7 cellular contexts compared by ENCODE assay signal in genomic region chr1:37479255-37480124, GRCh38. TPM values are rescaled to one million over a fixed set of nuclear protein-coding genes. Genes with fewer than 3 reads are reported as not detected.
DNase-seq lines count a peak whose midpoint lies in the region; ATAC-seq, FAIRE-seq and TF ChIP-seq lines count a peak whose summit lies in the region.

No MANE protein-coding gene starts in this region.

- H3K4me1 ChIP-seq in kidney (ENCODE audit: control insufficient read depth in 1 of 2, insufficient read depth in 1 of 2, low read depth in 1 of 2, low read length in 2 of 2) = peaks cover 28 to 53% of the 10 kb centered on the region in 2 donors

- DNase-seq in HUDEP-2 (lab: John Stamatoyannopoulos, UW; ENCODE audit: unreplicated experiment in 76 of 76) = peak in 71 of 76 experiments; percentile 7 to 86 (median 62)
- DNase-seq in T-helper 17 cell = peak; percentile 63 to 86 (median 72)
- peak; percentile 98 for DNase-seq in kidney
- peak; percentile 94 for DNase-seq in stimulated activated CD4-positive, alpha-beta T cell treated with anti-CD3 and anti-CD28 coated beads, Interleukin-1b, Interleukin-23, amount 100 ng/mL, for 48 hours
- no peak for DNase-seq in NCI-H1048 (lab: John Stamatoyannopoulos, UW)

- no peaks in the 10 kb centered on the region for H3K27me3 Mint-ChIP-seq in T-helper 17 cell

- intact Hi-C loops in kidney (cut with DNase I) = no loop called here

- H3K27ac Mint-ChIP-seq in T-helper 17 cell = peak overlapping the region; percentile 99

- TF ChIP-seq CTCF in kidney (IDR thresholded peaks at IDR 0.05; ENCODE audit: borderline replicate concordance, extremely low read depth, insufficient read depth) = no peak

- no peak for FAIRE-seq in kidney (lab: Jason Lieb, UNC)

- peaks cover 38% of the 10 kb centered on the region for H3K4me1 Mint-ChIP-seq in T-helper 17 cell

- peaks cover 30 to 56% of the 10 kb centered on the region in 2 donors for H3K36me3 ChIP-seq in kidney (ENCODE audit: control insufficient read depth in 1 of 2, insufficient read depth in 2 of 2, low read length in 2 of 2)

- H3K36me3 Mint-ChIP-seq in T-helper 17 cell (ENCODE audit: low read depth) = peaks cover 12% of the 10 kb centered on the region

- H3K27ac ChIP-seq in angular gyrus (ENCODE audit: low read depth, low read length) (peak overlapping the region; percentile 53), kidney (ENCODE audit: low read depth in 2 of 2, low read length in 2 of 2) (peak overlapping the region; percentile 92 to 97)

- no peaks in the 10 kb centered on the region for H3K9me3 ChIP-seq in T-helper 17 cell (ENCODE audit: control insufficient read depth, low read length, poor library complexity, severe bottlenecking)
- no peaks in the 10 kb centered on the region for H3K9me3 ChIP-seq in kidney (ENCODE audit: control insufficient read depth in 1 of 2, low read length in 2 of 2)

- peak overlapping the region; percentile 83 to 96 for H3K9ac ChIP-seq in kidney (ENCODE audit: low read length in 2 of 2)

- H3K4me3 Mint-ChIP-seq in T-helper 17 cell = peak overlapping the region; percentile 97

- peak overlapping the region; percentile 56 to 96 for H3K4me3 ChIP-seq in kidney (ENCODE audit: low read length in 2 of 2)

- ATAC-seq in GM18907 (IDR thresholded peaks at IDR 0.05; ENCODE audit: unreplicated experiment) (peak; percentile 29), T-helper 17 cell (peak; percentile 60)

RNA-seq across cellular contexts. Expression of gene ZC3H12A, which starts 5.1 kb away (rescaled TPM):
- total RNA-seq in T-helper 17 cell = 100 to 1,000 TPM; 166 to 170 TPM
- 21.1 TPM for total RNA-seq in kidney
- polyA plus RNA-seq in kidney (ENCODE audit: insufficient read depth, low read depth, low replicate concordance) = 3.8 TPM

RNA-seq across cellular contexts. Expression of gene MEAF6, which starts 35.1 kb away (rescaled TPM):
- 10 to 100 TPM; 54.7 to 58.0 TPM for total RNA-seq in T-helper 17 cell
- 65.8 TPM for total RNA-seq in kidney
- polyA plus RNA-seq in kidney (ENCODE audit: insufficient read depth, low read depth, low replicate concordance) = 45.7 TPM
